28 cellular contexts compared by ENCODE assay signal in the genomic region with DNA sequence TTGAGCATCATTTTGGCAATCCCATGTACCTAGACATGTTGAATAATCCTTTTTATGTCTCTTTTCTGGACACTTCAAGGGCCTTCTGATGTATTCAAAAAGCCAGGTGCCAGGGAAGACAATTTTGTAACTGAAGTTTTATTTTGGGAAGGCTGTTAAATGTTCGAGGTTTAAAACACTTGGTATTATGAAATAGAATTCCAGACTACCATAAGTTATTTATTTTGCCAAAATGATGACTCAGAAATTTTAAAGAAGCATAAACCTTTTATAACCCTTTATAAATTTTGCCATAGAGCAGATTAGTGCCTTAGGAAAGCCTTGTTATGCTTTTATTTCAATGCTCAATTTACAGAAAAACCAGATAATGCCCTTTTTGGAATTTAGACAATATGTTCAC. TPM values are rescaled to one million over a fixed set of nuclear protein-coding genes. Genes with fewer than 3 reads are reported as not detected.
DNase-seq lines count a peak whose midpoint lies in the region; ATAC-seq, FAIRE-seq and TF ChIP-seq lines count a peak whose summit lies in the region.
"Had no signal": no experiment of that assay in that cellular context is flagged by ENCODE, and none has a peak within 500 bp of the region (broad histone marks: within the 10 kb centered on the region; RNA-seq: fewer than 3 reads in every experiment).

No MANE protein-coding gene starts in this region.

- H3F3A ChIP-seq in DOHH2 (ENCODE audit: control insufficient read depth, insufficient read depth) = peaks cover 18% of the 10 kb centered on the region

- no peak overlapping the region for H3K23ac ChIP-seq in IMR-90 (ENCODE audit: low read depth, low read length)

- no peak overlapping the region for H3K4ac ChIP-seq in IMR-90 (ENCODE audit: low read depth, low read length)

- H4K91ac ChIP-seq in IMR-90 (ENCODE audit: insufficient read depth, low read depth, low read length) = no peak overlapping the region

- CTCF ChIA-PET in IMR-90 (lab: Yijun Ruan, JAX) (no interaction called here), endothelial cell of umbilical vein (lab: Charles Lee) (no interaction called here)

- H3K56ac ChIP-seq in IMR-90 (ENCODE audit: extremely low read depth, insufficient read depth, low read length) = no peak overlapping the region; the same call in 1 of the 2 replicates

- H2BK15ac ChIP-seq in IMR-90 (ENCODE audit: low read depth, low read length) = no peak overlapping the region

- no peak overlapping the region for H2AK9ac ChIP-seq in IMR-90 (replicated peaks; ENCODE audit: low read depth, low read length, poor library complexity)

- H3K27ac ChIP-seq in DOHH2 (ENCODE audit: low read depth, low read length) (0 out of 2 replicates have a peak overlapping the region, but pooled peaks have one; percentile 91), IMR-90 (ENCODE audit: insufficient read depth, low read length) (peak overlapping the region; percentile 77; the same call in 1 of the 2 replicates), endothelial cell of umbilical vein (ENCODE audit: insufficient read depth, low read depth, low read length) (no peak overlapping the region)
- H3K27ac ChIP-seq: C4-2B, neural progenitor cell, prostate gland had no signal

- no peak for TF ChIP-seq CTCF in DOHH2 (IDR thresholded peaks at IDR 0.05; ENCODE audit: low read depth, low read length, poor library complexity, severe bottlenecking)
- no peak for TF ChIP-seq CTCF in IMR-90 (conservative IDR thresholded peaks at IDR 0.05; ENCODE audit: low read depth, low read length)
- no peak for TF ChIP-seq CTCF in endothelial cell of umbilical vein (IDR thresholded peaks at IDR 0.05; ENCODE audit: extremely low read depth in 1 of 2, insufficient read depth in 1 of 2, low read depth in 1 of 2, low read length in 2 of 2)

- H3K14ac ChIP-seq in IMR-90 (replicated peaks; ENCODE audit: low read depth, low read length) = no peak overlapping the region

- H3K27me3 ChIP-seq in DOHH2 (ENCODE audit: control insufficient read depth, low read length) (no peaks in the 10 kb centered on the region), IMR-90 (ENCODE audit: control insufficient read depth, insufficient read depth, low read length) (no peaks in the 10 kb centered on the region), endothelial cell of umbilical vein (ENCODE audit: control insufficient read depth in 2 of 2, insufficient read depth in 2 of 2, low read length in 2 of 2) (no peaks in the 10 kb centered on the region)
- H3K27me3 ChIP-seq: neural progenitor cell had no signal

- H3K9me1 ChIP-seq in IMR-90 (ENCODE audit: insufficient read depth, low read length) = 0 out of 2 replicates have a peak, but pooled peaks cover 2% of the 10 kb centered on the region
- H3K9me1 ChIP-seq in endothelial cell of umbilical vein (replicated peaks; ENCODE audit: control insufficient read depth, extremely low read depth, insufficient read depth, low read length) = no peaks in the 10 kb centered on the region

- no CpG with 5 or more reads among the region's 1 CpG for WGBS in IMR-90 (ENCODE audit: extremely low coverage in 2 of 2, insufficient read length in 1 of 2), 2 experiments

- H3K79me2 ChIP-seq in DOHH2 (ENCODE audit: control insufficient read depth, low read length) (no peaks in the 10 kb centered on the region), endothelial cell of umbilical vein (ENCODE audit: control insufficient read depth, insufficient read depth, low read length) (no peaks in the 10 kb centered on the region)

- H4K8ac ChIP-seq in IMR-90 (ENCODE audit: low read depth in 2 of 2, low read length in 2 of 2) = peak overlapping the region; percentile 93 to 97; a peak in 2 of 4 replicates

- H3K4me3 ChIP-seq in DOHH2 (ENCODE audit: low read length) = no peak overlapping the region
- H3K4me3 ChIP-seq in IMR-90 (ENCODE audit: insufficient read depth, low read depth, low read length) = no peak overlapping the region
- H3K4me3 ChIP-seq in endothelial cell of umbilical vein (replicated peaks in 1 of 3; ENCODE audit: insufficient read depth in 1 of 3, low read depth in 1 of 3, low read length in 3 of 3) = no peak overlapping the region
- H3K4me3 ChIP-seq: HAP-1, lung, neural progenitor cell, prostate gland had no signal

- H4K5ac ChIP-seq in IMR-90 (ENCODE audit: low read depth, low read length) = no peak overlapping the region; the same call in 1 of the 2 replicates

- no peak for ATAC-seq in IMR-90 (ENCODE audit: low read depth)
- ATAC-seq in GM21381 (IDR thresholded peaks at IDR 0.05; ENCODE audit: unreplicated experiment) = no peak
- ATAC-seq: activated CD8-positive, alpha-beta T cell treated with anti-CD3 and anti-CD28 coated beads for 36 hours had no signal

- H2AFZ ChIP-seq in IMR-90 (replicated peaks; ENCODE audit: low read length, poor library complexity) = no peak overlapping the region
- no peak overlapping the region for H2AFZ ChIP-seq in endothelial cell of umbilical vein (ENCODE audit: low read depth, low read length)

- no peaks in the 10 kb centered on the region for H3K9me2 ChIP-seq in DOHH2 (replicated peaks; ENCODE audit: control insufficient read depth, low read length)

- H2BK120ac ChIP-seq in IMR-90 (ENCODE audit: low read depth, low read length) = peak overlapping the region; percentile 56; the same call in 1 of the 2 replicates

- H2BK20ac ChIP-seq in IMR-90 (ENCODE audit: low read depth, low read length) = no peak overlapping the region

- DNase-seq in IMR-90 (peak; percentile 47), endothelial cell of umbilical vein (ENCODE audit: low read depth, low spot score) (no peak), myocyte (ENCODE audit: low read depth) (peak; percentile 40), KG1 (lab: John Stamatoyannopoulos, UW) (no peak), NCI-H1417 treated with DMSO at 0.1 percent for 48 hours (lab: John Stamatoyannopoulos, UW) (no peak), NCI-H187 (lab: John Stamatoyannopoulos, UW) (no peak)
- DNase-seq: activated CD4-positive, CD25-positive, alpha-beta regulatory T cell treated with anti-CD3 and anti-CD28 coated beads, Interleukin-2, amount 50 U/mL, for 72 hours; activated CD8-positive, alpha-beta T cell treated with anti-CD3 and anti-CD28 coated beads for 36 hours; activated naive CD8-positive, alpha-beta T cell treated with anti-CD3 and anti-CD28 coated beads for 36 hours; Calu3; DND-41; effector CD4-positive, alpha-beta T cell; kidney glomerular epithelial cell; NCI-H1436 treated with DMSO at 0.1 percent for 48 hours; NCI-H524; SIG-M5 had no signal

- peak overlapping the region; percentile 96 for H2BK5ac ChIP-seq in IMR-90 (ENCODE audit: low read depth, low read length, poor library complexity, severe bottlenecking)

- in situ Hi-C loops in IMR-90 (cut with MboI; ENCODE audit: low sequenced_read_pairs) = no loop called here

- TF ChIP-seq POLR2A in IMR-90 (IDR thresholded peaks at IDR 0.05; ENCODE audit: low read depth, low read length) = no peak
- no peak for TF ChIP-seq POLR2A in endothelial cell of umbilical vein (IDR thresholded peaks at IDR 0.05; ENCODE audit: low read depth, low read length)

- no peak overlapping the region for H2AK5ac ChIP-seq in IMR-90 (ENCODE audit: low read depth, low read length)

- peak overlapping the region; percentile 82; the same call in 1 of the 2 replicates for H3K18ac ChIP-seq in IMR-90 (ENCODE audit: low read depth, low read length)

- H3K36me3 ChIP-seq in DOHH2 (ENCODE audit: control insufficient read depth, low read length) (no peaks in the 10 kb centered on the region), IMR-90 (ENCODE audit: control insufficient read depth, insufficient read depth, low read length) (no peaks in the 10 kb centered on the region), endothelial cell of umbilical vein (ENCODE audit: control insufficient read depth in 2 of 2, extremely low read depth in 1 of 2, insufficient read depth in 2 of 2, low read length in 2 of 2) (no peaks in the 10 kb centered on the region)
- H3K36me3 ChIP-seq: HAP-1, neural progenitor cell, prostate gland had no signal

- H3K4me1 ChIP-seq in DOHH2 (ENCODE audit: control insufficient read depth, low read length) (peaks cover 61% of the 10 kb centered on the region), IMR-90 (ENCODE audit: control insufficient read depth, insufficient read depth, low read length) (peaks cover 8% of the 10 kb centered on the region), endothelial cell of umbilical vein (ENCODE audit: control insufficient read depth, extremely low read depth, insufficient read depth, low read length) (no peaks in the 10 kb centered on the region)
- H3K4me1 ChIP-seq: HAP-1, neural progenitor cell, prostate gland had no signal

- H4K20me1 ChIP-seq in DOHH2 (ENCODE audit: control insufficient read depth, insufficient read depth, low read depth, low read length) = no peaks in the 10 kb centered on the region
- no peaks in the 10 kb centered on the region for H4K20me1 ChIP-seq in IMR-90 (ENCODE audit: insufficient read depth, low read length)
- H4K20me1 ChIP-seq in endothelial cell of umbilical vein (replicated peaks; ENCODE audit: control insufficient read depth, extremely low read depth, insufficient read depth, low read length) = no peaks in the 10 kb centered on the region

- dilution Hi-C loops in IMR-90 (cut with HindIII; ENCODE audit: low sequenced_read_pairs, unreplicated experiment) = no loop called here
- dilution Hi-C loops in endothelial cell of umbilical vein (cut with MboI; ENCODE audit: extremely low pct_ligation_motif_present, low sequenced_read_pairs) = no loop called here

- FAIRE-seq in endothelial cell of umbilical vein (lab: Jason Lieb, UNC) = peak; percentile 62
- FAIRE-seq: TTC549 had no signal

- BruUV-seq in IMR-90 (replicated peaks; lab: Mats Ljungman, UMichigan) = no TSS peak
- BruUV-seq in endothelial cell of umbilical vein (replicated peaks; lab: Mats Ljungman, UMichigan) = no TSS peak

- peak overlapping the region; percentile 64; the same call in 1 of the 2 replicates for H3K4me2 ChIP-seq in DOHH2 (ENCODE audit: low read length)
- H3K4me2 ChIP-seq in IMR-90 (ENCODE audit: low read depth, low read length) = peak overlapping the region; percentile 56
- H3K4me2 ChIP-seq in endothelial cell of umbilical vein (ENCODE audit: insufficient read depth, low read length) = no peak overlapping the region
- H3K4me2 ChIP-seq: neural progenitor cell had no signal

- H3K79me1 ChIP-seq in IMR-90 (ENCODE audit: low read depth in 1 of 2, low read length in 2 of 2) = no peaks in the 10 kb centered on the region

- no peak overlapping the region for H3K9ac ChIP-seq in IMR-90 (ENCODE audit: low read depth, low read length)
- H3K9ac ChIP-seq in endothelial cell of umbilical vein (replicated peaks; ENCODE audit: extremely low read depth, insufficient read depth, low read length) = no peak overlapping the region
- H3K9ac ChIP-seq: neural progenitor cell had no signal

- POLR2A ChIA-PET in IMR-90 (lab: Charles Lee; ENCODE audit: unreplicated experiment) (no interaction called here), endothelial cell of umbilical vein (lab: Charles Lee) (no interaction called here)

- TF ChIP-seq RAD21 in IMR-90 (IDR thresholded peaks at IDR 0.05; ENCODE audit: low read length) = no peak

- intact Hi-C loops in IMR-90 (cut with micrococcal nuclease) = loop anchor here (2.0 kb wide), 1 partner anchor 30 kb away; a partner anchor contains a TSS
- intact Hi-C loops in endothelial cell of umbilical vein (cut with micrococcal nuclease) = no loop called here

- 0 out of 2 replicates have a peak, but pooled peaks cover 3% of the 10 kb centered on the region for H3K9me3 ChIP-seq in DOHH2 (ENCODE audit: control insufficient read depth, insufficient read depth, low read length)
- no peaks in the 10 kb centered on the region for H3K9me3 ChIP-seq in IMR-90 (ENCODE audit: control insufficient read depth, insufficient read depth, low read length)
- H3K9me3 ChIP-seq in endothelial cell of umbilical vein (replicated peaks; ENCODE audit: control insufficient read depth, insufficient read depth, low read length) = no peaks in the 10 kb centered on the region
- H3K9me3 ChIP-seq: HAP-1, prostate gland had no signal

RNA-seq across cellular contexts. Expression of a gene that starts 30.3 kb away (rescaled TPM):
- total RNA-seq in IMR-90 (2012; rRNA removed) (37.3 and 55.3 TPM in 2 replicates), endothelial cell of umbilical vein (101 and 106 TPM in 2 replicates), myocyte (42.0 and 126 TPM in 2 replicates)
- polyA plus RNA-seq in IMR-90 (2012; rRNA removed) (23.5 and 27.6 TPM in 2 replicates), endothelial cell of umbilical vein (53.9 and 63.5 TPM in 2 replicates)
- polyA plus RNA-seq in IMR-90 (2012; cell fraction: cytosol; rRNA removed) = 6.5 and 7.6 TPM in 2 replicates
- 27.9 and 106 TPM in 2 replicates for polyA plus RNA-seq in IMR-90 (2012; cell fraction: nucleus; rRNA removed; ENCODE audit: low replicate concordance)
- 35.5 and 38.6 TPM in 2 replicates for polyA plus RNA-seq in endothelial cell of umbilical vein (2011; cell fraction: cytosol; rRNA removed)
- 358 and 413 TPM in 2 replicates for polyA plus RNA-seq in endothelial cell of umbilical vein (2011; cell fraction: nucleus; rRNA removed)
- 71.1 and 83.1 TPM in 2 replicates for polyA plus RNA-seq in endothelial cell of umbilical vein (2012)
- polyA minus RNA-seq in endothelial cell of umbilical vein = 160 and 174 TPM in 2 replicates
- polyA minus RNA-seq in endothelial cell of umbilical vein (2011; cell fraction: cytosol; rRNA and poly(A)+ RNA removed) = 30.6 TPM
- 399 and 492 TPM in 2 replicates for polyA minus RNA-seq in endothelial cell of umbilical vein (2011; cell fraction: nucleus; rRNA and poly(A)+ RNA removed)
- 16.9 TPM for polyA plus RNA-seq in myocyte (2012)

RNA-seq across cellular contexts. Expression of a gene that starts 54.5 kb away (rescaled TPM):
- not detected in 2 replicates for total RNA-seq in IMR-90 (2012; rRNA removed)
- not detected in 2 replicates for polyA plus RNA-seq in IMR-90 (2012; rRNA removed)
- not detected in 2 replicates for polyA plus RNA-seq in IMR-90 (2012; cell fraction: cytosol; rRNA removed)
- polyA plus RNA-seq in IMR-90 (2012; cell fraction: nucleus; rRNA removed; ENCODE audit: low replicate concordance) = not detected in 2 replicates
- not detected in 2 replicates for total RNA-seq in endothelial cell of umbilical vein
- polyA plus RNA-seq in endothelial cell of umbilical vein = not detected in 2 replicates
- not detected in 2 replicates for polyA plus RNA-seq in endothelial cell of umbilical vein (2011; cell fraction: cytosol; rRNA removed)
- not detected in 2 replicates for polyA plus RNA-seq in endothelial cell of umbilical vein (2011; cell fraction: nucleus; rRNA removed)
- not detected in 2 replicates for polyA plus RNA-seq in endothelial cell of umbilical vein (2012)
- not detected in 2 replicates for polyA minus RNA-seq in endothelial cell of umbilical vein
- not detected for polyA minus RNA-seq in endothelial cell of umbilical vein (2011; cell fraction: cytosol; rRNA and poly(A)+ RNA removed)
- polyA minus RNA-seq in endothelial cell of umbilical vein (2011; cell fraction: nucleus; rRNA and poly(A)+ RNA removed) = not detected in 2 replicates
- not detected in 2 replicates for total RNA-seq in myocyte
- polyA plus RNA-seq in myocyte (2012) = not detected
- total RNA-seq: activated CD8-positive, alpha-beta T cell treated with anti-CD3 and anti-CD28 coated beads for 36 hours; activated naive CD8-positive, alpha-beta T cell treated with anti-CD3 and anti-CD28 coated beads for 36 hours; Calu3; lung; M059J had no signal
- polyA plus RNA-seq: AG04450, esophagus, IgD-negative memory B cell, lung had no signal

Comparison
In these comparisons a context has a peak if more than half of its experiments do, and no peak if none do; other contexts are left out.
1. DNase-seq: peak in IMR-90 (single experiment) and myocyte (single experiment); none in endothelial cell of umbilical vein (single experiment), KG1 (single experiment), NCI-H1417 treated with DMSO at 0.1 percent for 48 hours (single experiment) and NCI-H187 (0 of 2).